ENCODE assay signal across 29 cellular contexts in the genomic region with DNA sequence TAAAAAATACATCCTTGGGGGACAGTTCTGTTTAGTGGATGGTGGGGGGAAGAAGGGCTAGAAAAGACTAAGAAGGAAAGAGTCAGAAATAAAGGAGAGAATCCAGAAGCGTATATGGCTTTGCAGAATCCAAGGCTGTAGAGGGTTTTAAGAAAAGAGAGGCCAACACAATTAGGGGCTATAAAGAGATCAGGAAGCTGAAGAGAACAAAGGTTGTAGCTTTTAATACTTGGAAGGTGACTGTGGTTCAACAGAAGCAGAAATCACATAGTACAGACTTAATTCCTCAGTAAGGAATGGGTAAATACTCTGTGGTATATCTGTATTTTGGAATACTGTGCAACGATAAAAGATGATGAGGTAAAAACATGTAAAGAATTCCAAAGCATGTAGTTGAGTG.
"Had no signal": no experiment of that assay in that cellular context is flagged by ENCODE, and none has a peak within 500 bp of the region (broad histone marks: within the 10 kb centered on the region; RNA-seq: fewer than 3 reads in every experiment).

No MANE protein-coding gene starts in this region.

- FAIRE-seq: endometrium, endothelial cell of umbilical vein had no signal

- H3K27ac ChIP-seq: ascending aorta, breast epithelium, cardiac muscle cell, colonic mucosa, epithelial cell of prostate, esophagus squamous epithelium, gastroesophageal sphincter had no signal

- H3K27me3 ChIP-seq: ascending aorta, breast epithelium, cardiac muscle cell, colonic mucosa had no signal

- H3K4me1 ChIP-seq: ascending aorta, breast epithelium, colonic mucosa, esophagus squamous epithelium, gastroesophageal sphincter had no signal

- H3K36me3 ChIP-seq: ascending aorta, breast epithelium, cardiac muscle cell, colonic mucosa, esophagus squamous epithelium, gastroesophageal sphincter had no signal

- ATAC-seq: activated CD4-positive, alpha-beta T cell treated with anti-CD3 and anti-CD28 coated beads for 36 hours; activated CD8-positive, alpha-beta memory T cell treated with anti-CD3 and anti-CD28 coated beads, Interleukin-2, amount 10 ng/mL, durations not matched to agents 7 days and 5 days; activated CD8-positive, alpha-beta T cell treated with anti-CD3 and anti-CD28 coated beads, Interleukin-2, amount 10 ng/mL, durations not matched to agents 7 days and 5 days; gastroesophageal sphincter; T-helper 17 cell had no signal

- DNase-seq: activated CD4-positive, alpha-beta memory T cell treated with anti-CD3 and anti-CD28 coated beads for 36 hours; activated CD4-positive, alpha-beta T cell treated with anti-CD3 and anti-CD28 coated beads for 36 hours; activated CD4-positive, alpha-beta T cell treated with anti-CD3 and anti-CD28 coated beads, Interleukin-2, amount 10 ng/mL, durations not matched to agents 24 days and 14 days; activated CD4-positive, CD25-positive, alpha-beta regulatory T cell; activated CD4-positive, CD25-positive, alpha-beta regulatory T cell treated with anti-CD3 and anti-CD28 coated beads, Interleukin-2, amount 50 U/mL, for 72 hours; activated CD8-positive, alpha-beta memory T cell treated with anti-CD3 and anti-CD28 coated beads, Interleukin-2, amount 10 ng/mL, durations not matched to agents 7 days and 5 days; activated CD8-positive, alpha-beta memory T cell treated with anti-CD3 and anti-CD28 coated beads, Interleukin-2, amount 50 U/mL, for 4 hours; activated CD8-positive, alpha-beta T cell treated with anti-CD3 and anti-CD28 coated beads, Interleukin-2, amount 10 ng/mL, durations not matched to agents 7 days and 5 days; activated effector memory CD4-positive, alpha-beta T cell treated with anti-CD3 and anti-CD28 coated beads, Interleukin-2, amount 50 U/mL, for 16 hours; activated naive CD4-positive, alpha-beta T cell treated with anti-CD3 and anti-CD28 coated beads for 36 hours; activated naive CD8-positive, alpha-beta T cell treated with anti-CD3 and anti-CD28 coated beads for 36 hours; activated T-cell treated with anti-CD3 and anti-CD28 coated beads, Interleukin-2, amount 50 U/mL, for 1 hour; activated T-cell treated with anti-CD3 and anti-CD28 coated beads, Interleukin-2, amount 50 U/mL, for 48 hours; central memory CD4-positive, alpha-beta T cell; cerebellar nuclear complex; colonic mucosa; effector CD8-positive, alpha-beta T cell; esophagus squamous epithelium; foreskin melanocyte; T-helper 1 cell; T-helper 17 cell; T1000 had no signal

- H3K4me3 ChIP-seq: ascending aorta, breast epithelium, cardiac muscle cell, colonic mucosa, esophagus squamous epithelium, gastroesophageal sphincter had no signal

- H3K9me3 ChIP-seq: ascending aorta, breast epithelium, colonic mucosa, esophagus squamous epithelium, gastroesophageal sphincter had no signal
